8 cellular contexts compared by ENCODE assay signal in the genomic region with DNA sequence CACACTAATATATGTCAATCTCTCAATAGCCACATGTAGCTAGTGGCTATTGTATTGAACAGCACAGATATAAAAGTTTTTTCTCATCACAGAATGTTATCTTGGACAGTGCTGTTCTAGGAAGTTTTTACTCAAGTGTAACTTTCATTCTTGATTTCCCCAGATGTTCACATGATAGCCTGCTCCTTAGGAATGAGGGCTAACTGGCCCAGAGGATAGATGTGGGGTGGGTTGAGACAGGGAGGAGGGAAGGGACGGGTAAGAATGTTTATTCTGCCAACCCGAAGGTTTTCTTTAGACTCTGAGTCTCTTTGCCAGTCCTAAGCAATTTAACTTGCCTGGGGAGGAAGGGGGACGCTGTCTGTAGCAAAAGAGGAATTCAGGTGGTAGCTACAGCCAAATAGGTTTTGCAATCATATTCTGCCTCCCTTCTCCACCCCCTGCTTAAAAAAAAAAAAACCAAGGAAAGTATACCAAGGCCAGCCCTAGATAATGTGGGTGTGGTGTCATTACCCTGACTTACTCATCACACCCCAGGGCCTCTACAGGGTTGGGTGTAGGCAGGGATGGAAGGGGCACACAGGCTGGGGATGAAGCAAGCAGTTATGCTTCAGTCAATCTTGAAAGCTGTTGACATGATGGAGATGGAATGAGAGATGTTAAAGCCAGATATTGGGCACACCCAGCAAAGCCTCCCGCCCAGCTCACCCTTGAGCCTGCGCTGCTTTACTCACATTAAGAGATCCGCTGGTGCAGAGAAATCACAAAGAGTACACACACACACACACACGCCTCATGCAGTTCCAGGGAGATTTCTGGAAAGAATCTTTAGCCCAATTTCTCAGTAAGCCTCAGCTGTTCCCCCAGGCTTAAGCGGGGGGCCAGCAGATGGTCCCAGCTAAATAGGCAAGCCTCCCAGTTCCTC. TPM values are rescaled to one million over a fixed set of nuclear protein-coding genes. Genes with fewer than 3 reads are reported as not detected.
A peak's percentile ranks its signal among the peaks of the same experiment; 100 is the strongest.
DNase-seq lines count a peak whose midpoint lies in the region; ATAC-seq and TF ChIP-seq lines count a peak whose summit lies in the region.

No MANE protein-coding gene starts in this region.

- TF ChIP-seq CTCF in omental fat pad (IDR thresholded peaks at IDR 0.05): no peak

- POLR2A ChIA-PET in HEK293T (lab: Yijun Ruan, JAX): interaction anchor here (0.9 kb wide), 1 partner anchor 29 kb away, joined by 3 read pairs; no protein-coding TSS in a partner anchor

- ATAC-seq in omental fat pad (ENCODE audit: low FRiP score) (peak; percentile 92), GM21447 (IDR thresholded peaks at IDR 0.05; ENCODE audit: unreplicated experiment) (no peak)

- CTCF ChIA-PET in HEK293T (lab: Yijun Ruan, JAX): interaction anchor here (1.0 to 1.2 kb wide), 3 partner anchors 11 to 61 kb away, joined by 3 read pairs; no protein-coding TSS in a partner anchor

- DNase-seq in EH (ENCODE audit: low read depth) (peak; percentile 96), NOMO-1 (lab: John Stamatoyannopoulos, UW; ENCODE audit: unreplicated experiment in 2 of 2) (peak; percentile 83 to 93), epidermal melanocyte (ENCODE audit: insufficient read length, low spot score) (peak; percentile 31), omental fat pad (ENCODE audit: low spot score) (no peak), HEK293T (ENCODE audit: extremely low spot score) (no peak), NCI-H1105 treated with DMSO at 0.1 percent for 48 hours (lab: John Stamatoyannopoulos, UW) (no peak)
- no peak for DNase-seq in stimulated activated CD4-positive, alpha-beta T cell treated with anti-CD3 and anti-CD28 coated beads, Interleukin-4, amount 100 ng/mL, for 24 hours

TF ChIP-seq in HEK293T, 16 proteins besides CTCF, POLR2A, EP300 and RAD21:
- TF ChIP-seq CTBP1 (IDR thresholded peaks at IDR 0.05; ENCODE audit: borderline replicate concordance) (no peak), L3MBTL2 (conservative IDR thresholded peaks at IDR 0.05) (no peak), TARDBP (IDR thresholded peaks at IDR 0.05) (no peak), ELF4 (IDR thresholded peaks at IDR 0.05) (no peak), NFRKB (IDR thresholded peaks at IDR 0.05) (no peak), SUZ12 (IDR thresholded peaks at IDR 0.05) (no peak), FOXA1 (IDR thresholded peaks at IDR 0.05) (no peak)
- TF ChIP-seq, protein P1, sequence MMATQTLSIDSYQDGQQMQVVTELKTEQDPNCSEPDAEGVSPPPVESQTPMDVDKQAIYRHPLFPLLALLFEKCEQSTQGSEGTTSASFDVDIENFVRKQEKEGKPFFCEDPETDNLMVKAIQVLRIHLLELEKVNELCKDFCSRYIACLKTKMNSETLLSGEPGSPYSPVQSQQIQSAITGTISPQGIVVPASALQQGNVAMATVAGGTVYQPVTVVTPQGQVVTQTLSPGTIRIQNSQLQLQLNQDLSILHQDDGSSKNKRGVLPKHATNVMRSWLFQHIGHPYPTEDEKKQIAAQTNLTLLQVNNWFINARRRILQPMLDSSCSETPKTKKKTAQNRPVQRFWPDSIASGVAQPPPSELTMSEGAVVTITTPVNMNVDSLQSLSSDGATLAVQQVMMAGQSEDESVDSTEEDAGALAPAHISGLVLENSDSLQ (IDR thresholded peaks at IDR 0.05): no peak

RNA-seq across cellular contexts. Expression of a gene that starts 59.9 kb away (rescaled TPM):
- total RNA-seq in omental fat pad: 10 to 100 TPM; 21.7 to 67.9 (median 36.8) TPM

Comparison
In these comparisons a context has a peak if more than half of its experiments do, and no peak if none do; other contexts are left out.
1. DNase-seq: peak in EH (single experiment), NOMO-1 (2 of 2) and epidermal melanocyte (single experiment); none in omental fat pad (single experiment), HEK293T (single experiment), NCI-H1105 treated with DMSO at 0.1 percent for 48 hours (single experiment) and stimulated activated CD4-positive, alpha-beta T cell treated with anti-CD3 and anti-CD28 coated beads, Interleukin-4, amount 100 ng/mL, for 24 hours (single experiment).